In the genomic region with DNA sequence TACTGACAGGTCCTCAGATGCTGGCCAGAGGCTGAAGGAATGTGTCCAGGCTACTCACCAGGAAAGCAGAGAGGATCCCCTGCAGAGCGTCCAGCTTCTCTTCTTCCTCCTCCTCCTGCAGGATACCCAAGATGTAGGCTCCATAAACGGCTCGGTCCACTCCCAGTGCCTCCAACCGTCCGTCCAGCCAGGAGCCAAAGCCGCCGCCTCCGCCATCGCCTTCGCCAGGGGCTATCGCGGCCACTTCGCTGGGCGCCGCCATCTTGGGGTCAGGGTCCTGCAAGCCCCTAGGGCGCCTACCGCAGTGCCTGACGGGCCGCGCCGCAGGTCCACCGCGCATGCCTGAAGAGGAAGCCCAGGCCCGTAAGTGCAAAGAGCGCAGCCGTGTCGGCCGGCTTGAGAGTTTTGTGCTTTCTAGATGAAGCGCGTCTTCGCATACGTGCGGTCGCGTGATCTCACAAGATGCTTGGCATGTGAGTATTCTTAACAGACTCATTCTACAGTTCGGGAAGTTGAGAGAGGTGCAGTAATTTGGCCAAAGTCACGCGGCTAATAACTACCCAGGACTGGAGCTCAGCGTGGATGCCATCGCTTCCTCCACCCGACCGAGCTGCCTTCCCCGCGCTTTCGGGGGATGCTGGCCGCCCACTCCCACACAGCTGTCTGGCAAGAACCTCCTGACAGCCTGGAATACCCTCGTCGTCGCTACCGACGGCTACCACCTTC, we compare ENCODE assay signal across 8 cellular contexts. TPM values are rescaled to one million over a fixed set of nuclear protein-coding genes. Genes with fewer than 3 reads are reported as not detected.
DNase-seq lines count a peak whose midpoint lies in the region; ATAC-seq and TF ChIP-seq lines count a peak whose summit lies in the region.

A gene with protein sequence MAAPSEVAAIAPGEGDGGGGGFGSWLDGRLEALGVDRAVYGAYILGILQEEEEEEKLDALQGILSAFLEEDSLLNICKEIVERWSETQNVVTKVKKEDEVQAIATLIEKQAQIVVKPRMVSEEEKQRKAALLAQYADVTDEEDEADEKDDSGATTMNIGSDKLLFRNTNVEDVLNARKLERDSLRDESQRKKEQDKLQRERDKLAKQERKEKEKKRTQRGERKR (minus strand): TSS at position 285 of the 726 bp plus-strand sequence. CDS start 23 bp downstream, at position 262.

- peaks cover 14 to 27% (median 21%) of the 10 kb centered on the region in 3 donors for H3K4me1 Mint-ChIP-seq in IgD-negative memory B cell

- H3K9me3 Mint-ChIP-seq in IgD-negative memory B cell, result no peaks in the 10 kb centered on the region

- H3K27me3 Mint-ChIP-seq in IgD-negative memory B cell, result no peaks in the 10 kb centered on the region

- H3K27ac ChIP-seq in PC-3 (ENCODE audit: low read length) (peak within 1 kb of the TSS; percentile 47), mucosa of rectum (ENCODE audit: low read depth in 2 of 2, low read length in 2 of 2) (peak within 1 kb of the TSS; percentile 63 to 82)

- H3F3A ChIP-seq in PC-3 (ENCODE audit: low read length, unreplicated experiment), result no peaks in the 10 kb centered on the region

- H3K36me3 Mint-ChIP-seq in IgD-negative memory B cell, result no peaks in the 10 kb centered on the region

- TF ChIP-seq CTCF in PC-3 (conservative IDR thresholded peaks at IDR 0.05; ENCODE audit: low read depth, low read length), result no peak
- TF ChIP-seq CTCF in epithelial cell of proximal tubule (conservative IDR thresholded peaks at IDR 0.05; ENCODE audit: low read depth, low read length), result no peak

- peaks cover 9% of the 10 kb centered on the region for H3K4me1 ChIP-seq in PC-3 (ENCODE audit: insufficient read depth, low read length)
- peaks cover 10 to 12% of the 10 kb centered on the region in 2 donors for H3K4me1 ChIP-seq in mucosa of rectum (ENCODE audit: control insufficient read depth in 2 of 2, insufficient read depth in 2 of 2, low read length in 2 of 2)

- DNase-seq in COR-L47 (lab: John Stamatoyannopoulos, UW) (peak; percentile 78), PC-3 (peak; percentile 96), activated T-cell treated with anti-CD3 and anti-CD28 coated beads for 4 hours (peak; percentile 88), epithelial cell of proximal tubule (ENCODE audit: low read depth) (peak; percentile 45)
- peak; percentile 80 to 88 for DNase-seq in stimulated activated CD8-positive, alpha-beta memory T cell treated with anti-CD3 and anti-CD28 coated beads, Interleukin-4, amount 100 ng/mL, for 4 hours (ENCODE audit: low read depth in 2 of 2, low spot score in 1 of 2)

- H3K27me3 ChIP-seq in PC-3 (ENCODE audit: low read length), result no peaks in the 10 kb centered on the region
- H3K27me3 ChIP-seq in mucosa of rectum (ENCODE audit: control insufficient read depth in 2 of 2, insufficient read depth in 2 of 2, low read length in 2 of 2), result no peaks in the 10 kb centered on the region

- H3K4me3 Mint-ChIP-seq in IgD-negative memory B cell, result peak within 1 kb of the TSS; percentile 97 to 99 (median 98)

- peak within 1 kb of the TSS; percentile 96 for H2AFZ ChIP-seq in PC-3 (ENCODE audit: low read length)

- peak within 1 kb of the TSS; percentile 88 for H3K9ac ChIP-seq in PC-3 (ENCODE audit: low read length)
- peak within 1 kb of the TSS; percentile 74 to 92 for H3K9ac ChIP-seq in mucosa of rectum (ENCODE audit: low read depth in 1 of 2, low read length in 2 of 2)

- peaks cover 46% of the 10 kb centered on the region for H3K79me2 ChIP-seq in PC-3 (ENCODE audit: low read length)

- peak within 1 kb of the TSS; percentile 87 for H3K4me2 ChIP-seq in PC-3 (ENCODE audit: low read length)

- no peaks in the 10 kb centered on the region for H4K20me1 ChIP-seq in PC-3 (ENCODE audit: low read length)

- H3K4me3 ChIP-seq in PC-3 (ENCODE audit: low read length) (peak within 1 kb of the TSS; percentile 92), epithelial cell of proximal tubule (ENCODE audit: low read depth, low read length) (peak within 1 kb of the TSS; percentile 94), mucosa of rectum (ENCODE audit: low read length in 2 of 2) (peak within 1 kb of the TSS; percentile 71 to 99)

- intact Hi-C loops in PC-3 (cut with micrococcal nuclease), result loop anchor here (1.0 kb wide), 1 partner anchor 19 kb away; the partner anchor contains the start of gene DBF4B

- POLR2A ChIA-PET in PC-3 (lab: Charles Lee; ENCODE audit: unreplicated experiment), result no interaction called here

- H3K9me3 ChIP-seq in PC-3 (ENCODE audit: low read length), result no peaks in the 10 kb centered on the region
- no peaks in the 10 kb centered on the region for H3K9me3 ChIP-seq in mucosa of rectum (ENCODE audit: control insufficient read depth in 2 of 2, low read length in 2 of 2)

- H3K36me3 ChIP-seq in PC-3 (ENCODE audit: low read depth, low read length), result peaks cover 6% of the 10 kb centered on the region; the same call in 1 of the 2 replicates
- H3K36me3 ChIP-seq in mucosa of rectum (ENCODE audit: control insufficient read depth in 2 of 2, insufficient read depth in 2 of 2, low read length in 2 of 2), result peaks cover 0 to 5% of the 10 kb centered on the region in 2 donors

- no peaks in the 10 kb centered on the region for H3K9me2 ChIP-seq in PC-3 (replicated peaks; ENCODE audit: low read length)

- CTCF ChIA-PET in PC-3 (lab: Charles Lee), result interaction anchor here (0.6 kb wide), 1 partner anchor 13 kb away, joined by 4 read pairs; no protein-coding TSS in a partner anchor

- peak within 1 kb of the TSS; percentile 89 to 92 (median 90) for H3K27ac Mint-ChIP-seq in IgD-negative memory B cell

- ATAC-seq in GM21515 (IDR thresholded peaks at IDR 0.05; ENCODE audit: unreplicated experiment) (peak; percentile 87), PC-3 (peak; percentile 97)

- TSS peak; percentile 96 for BruUV-seq in PC-3 (replicated peaks; lab: Mats Ljungman, UMichigan)

RNA-seq across cellular contexts. Expression of the gene that starts here (rescaled TPM):
- polyA plus RNA-seq in IgD-negative memory B cell, result 9.7 TPM
- total RNA-seq in PC-3 (2014; rRNA removed) (50.4 and 51.0 TPM in 2 replicates), epithelial cell of proximal tubule (26.3 and 37.4 TPM in 2 replicates)

Comparison
In these comparisons a context has a peak if more than half of its experiments do, and no peak if none do; other contexts are left out.
1. Peak in every context shown above with its lines: DNase-seq, ATAC-seq, H3K4me3 ChIP-seq and H3K27ac ChIP-seq.
2. DNase-seq: peak in every context shown above with its lines; median percentile 96 in PC-3; 88 in activated T-cell treated with anti-CD3 and anti-CD28 coated beads for 4 hours; 84 in stimulated activated CD8-positive, alpha-beta memory T cell treated with anti-CD3 and anti-CD28 coated beads, Interleukin-4, amount 100 ng/mL, for 4 hours; 78 in COR-L47; 45 in epithelial cell of proximal tubule.